In genomic region chr13:112434937-112435523, GRCh38 we compare ENCODE assay signal across 2 cellular contexts.
TF ChIP-seq lines count a peak whose summit lies in the region.

No MANE protein-coding gene starts in this region.

TF ChIP-seq in HepG2, 621 proteins besides CTCF, POLR2A, EP300 and RAD21:
- TF ChIP-seq TBX2 (CRISPR knock-in tag; IDR thresholded peaks at IDR 0.05; ENCODE audit: borderline replicate concordance), result no peak
- TF ChIP-seq MNT (IDR thresholded peaks at IDR 0.05), result peak; percentile 99

TF ChIP-seq in H1, 55 proteins besides CTCF, POLR2A, EP300 and RAD21:
- no peak for TF ChIP-seq KDM4A (IDR thresholded peaks at IDR 0.05; ENCODE audit: low read depth, low read length, severe bottlenecking)
- TF ChIP-seq RFX5 (IDR thresholded peaks at IDR 0.05; ENCODE audit: borderline replicate concordance, low read depth, low read length), result no peak
- TF ChIP-seq NANOG (IDR thresholded peaks at IDR 0.05; ENCODE audit: insufficient read depth, low read depth, low read length, poor library complexity, severe bottlenecking), result no peak
- no peak for TF ChIP-seq POU5F1 (IDR thresholded peaks at IDR 0.05; ENCODE audit: low read depth, low read length)
- TF ChIP-seq, protein P1, sequence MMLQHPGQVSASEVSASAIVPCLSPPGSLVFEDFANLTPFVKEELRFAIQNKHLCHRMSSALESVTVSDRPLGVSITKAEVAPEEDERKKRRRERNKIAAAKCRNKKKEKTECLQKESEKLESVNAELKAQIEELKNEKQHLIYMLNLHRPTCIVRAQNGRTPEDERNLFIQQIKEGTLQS (IDR thresholded peaks at IDR 0.05; ENCODE audit: insufficient read depth, low read depth, low read length), result no peak
